Comparison of ENCODE assay signal across 29 cellular contexts in genomic region chr5:92574023-92574422, GRCh38.
"Had no signal": no experiment of that assay in that cellular context is flagged by ENCODE, and none has a peak within 500 bp of the region (broad histone marks: within the 10 kb centered on the region; RNA-seq: fewer than 3 reads in every experiment).

No MANE protein-coding gene starts in this region.

- DNase-seq: activated CD4-positive, alpha-beta memory T cell treated with anti-CD3 and anti-CD28 coated beads, Interleukin-2, amount 10 ng/mL, durations not matched to agents 7 days and 5 days; activated CD4-positive, alpha-beta T cell treated with anti-CD3 and anti-CD28 coated beads for 1 hour; activated CD4-positive, alpha-beta T cell treated with anti-CD3 and anti-CD28 coated beads, Interleukin-2, amount 10 ng/mL, durations not matched to agents 7 days and 5 days; activated gamma-delta T cell treated with Interleukin-2 at 50 U/mL for 16 hours; activated naive CD8-positive, alpha-beta T cell treated with anti-CD3 and anti-CD28 coated beads, Interleukin-2, amount 50 U/mL, for 24 hours; activated T-cell treated with anti-CD3 and anti-CD28 coated beads, Interleukin-2, amount 50 U/mL, for 4 hours; amygdala; central memory CD4-positive, alpha-beta T cell; endodermal cell; foreskin keratinocyte; heart left ventricle; left lung; lower lobe of right lung; mesenchymal stem cell; naive thymus-derived CD8-positive, alpha-beta T cell; stimulated activated CD4-positive, alpha-beta T cell treated with anti-CD3 and anti-CD28 coated beads, Interleukin-1b, Interleukin-23, amount 100 ng/mL, for 48 hours; stimulated activated CD4-positive, alpha-beta T cell treated with anti-CD3 and anti-CD28 coated beads, Interleukin-4, amount 100 ng/mL, for 4 hours; stimulated activated CD8-positive, alpha-beta memory T cell treated with anti-CD3 and anti-CD28 coated beads, Interleukin-4, amount 100 ng/mL, for 48 hours; stimulated activated naive CD8-positive, alpha-beta T cell treated with anti-CD3 and anti-CD28 coated beads, Interleukin-15, amount 100 ng/mL, for 72 hours; substantia nigra; upper lobe of left lung had no signal

- H3K4me3 ChIP-seq: esophagus muscularis mucosa, heart left ventricle, left lung, lower lobe of right lung, neural progenitor cell, right atrium auricular region, smooth muscle cell, upper lobe of left lung, vagina had no signal

- H3K4me2 ChIP-seq: neural progenitor cell, smooth muscle cell had no signal

- H3K4me1 ChIP-seq: esophagus muscularis mucosa, foreskin keratinocyte, heart left ventricle, left lung, lower lobe of right lung, right atrium auricular region, upper lobe of left lung, vagina had no signal

- H3K9me3 ChIP-seq: esophagus muscularis mucosa, heart left ventricle, left lung, lower lobe of right lung, right atrium auricular region, upper lobe of left lung, vagina had no signal

- H3K27ac ChIP-seq: esophagus muscularis mucosa, foreskin keratinocyte, heart left ventricle, left lung, lower lobe of right lung, neural progenitor cell, right atrium auricular region, upper lobe of left lung, vagina had no signal

- ATAC-seq: activated naive CD8-positive, alpha-beta T cell treated with anti-CD3 and anti-CD28 coated beads, Interleukin-2, amount 50 U/mL, for 24 hours; activated T-cell treated with anti-CD3 and anti-CD28 coated beads, Interleukin-2, amount 50 U/mL, for 4 hours; activated T-helper 17 cell treated with anti-CD3 and anti-CD28 coated beads, Interleukin-2, amount 50 U/mL, for 72 hours; foreskin keratinocyte; heart left ventricle; left lung; lower lobe of right lung; naive thymus-derived CD8-positive, alpha-beta T cell; stimulated activated memory B cell treated with anti-CD40 and anti-IgM and Interleukin-4, amounts not matched to agents 10 μg/mL and 1 μg/mL and 100 μg/mL, for 72 hours; stimulated activated naive CD8-positive, alpha-beta T cell treated with anti-CD3 and anti-CD28 coated beads, Interleukin-15, amount 100 ng/mL, for 72 hours; WTC11 had no signal

- H3K27me3 ChIP-seq: esophagus muscularis mucosa, foreskin keratinocyte, heart left ventricle, left lung, neural progenitor cell, right atrium auricular region, upper lobe of left lung, vagina had no signal

- H3K36me3 ChIP-seq: esophagus muscularis mucosa, heart left ventricle, left lung, lower lobe of right lung, neural progenitor cell, right atrium auricular region, upper lobe of left lung, vagina had no signal
